ENCODE assay signal across 14 cellular contexts in the genomic region with DNA sequence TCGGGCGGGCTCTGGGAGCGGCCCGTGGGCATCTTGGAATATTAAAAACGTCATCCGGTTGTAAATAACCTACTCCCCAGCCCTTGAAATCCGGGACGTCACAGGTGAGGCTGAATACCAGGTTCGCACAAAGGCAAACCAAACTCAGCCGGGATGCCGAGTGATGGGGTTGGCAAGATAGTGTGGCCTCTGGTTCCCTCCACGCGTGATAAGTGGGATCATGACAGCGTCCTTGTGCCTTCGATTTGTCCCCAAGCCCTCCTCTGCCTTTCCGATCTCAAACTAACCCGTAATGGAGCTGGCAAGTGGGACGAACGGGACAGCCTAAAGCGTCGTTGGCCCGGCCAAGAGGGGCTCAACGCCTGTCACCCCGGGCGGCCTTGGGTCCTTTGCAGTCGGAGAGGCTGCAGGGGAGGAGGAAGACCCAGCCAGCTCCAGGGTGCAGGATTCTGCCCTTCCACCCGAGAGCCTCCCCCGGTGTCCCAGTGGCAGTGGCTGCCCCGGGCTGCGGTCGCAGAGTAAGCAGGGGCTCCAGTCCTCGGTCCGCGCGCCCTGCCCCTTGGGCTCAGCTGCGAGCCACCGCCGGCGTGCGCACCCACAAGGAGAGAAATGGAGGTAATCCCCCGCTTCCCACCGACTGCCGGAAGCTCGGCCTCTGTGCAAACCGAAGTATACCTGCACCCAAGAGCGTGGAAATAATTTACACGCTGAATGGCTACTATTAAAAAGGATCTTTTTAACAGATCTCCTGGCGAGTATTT. TPM values are rescaled to one million over a fixed set of nuclear protein-coding genes. Genes with fewer than 3 reads are reported as not detected.
A peak's percentile ranks its signal among the peaks of the same experiment; 100 is the strongest.
DNase-seq lines count a peak whose midpoint lies in the region; ATAC-seq, FAIRE-seq and TF ChIP-seq lines count a peak whose summit lies in the region.
"Had no signal": no experiment of that assay in that cellular context is flagged by ENCODE, and none has a peak within 500 bp of the region (broad histone marks: within the 10 kb centered on the region; RNA-seq: fewer than 3 reads in every experiment).

No MANE protein-coding gene starts in this region.

- POLR2A ChIA-PET in naive thymus-derived CD8-positive, alpha-beta T cell (lab: Charles Lee) = no interaction called here

- no peaks in the 10 kb centered on the region for H3K9me3 Mint-ChIP-seq in activated naive CD8-positive, alpha-beta T cell (ENCODE audit: low read depth)
- peaks cover 10% of the 10 kb centered on the region for H3K9me3 Mint-ChIP-seq in activated naive CD8-positive, alpha-beta T cell treated with anti-CD3 and anti-CD28 coated beads for 36 hours
- no peaks in the 10 kb centered on the region for H3K9me3 Mint-ChIP-seq in activated T-helper 1 cell treated with anti-CD3 and anti-CD28 coated beads, Interleukin-12 subunit alpha, Interleukin-12 subunit beta, Interleukin-2, Interleukin-4 antibody, amounts not matched to agents 30 ng/mL and 10 ng/mL and 1 ng/mL, durations not matched to agents 14 hours and 24 hours and 36 hours
- H3K9me3 Mint-ChIP-seq in Calu3 (ENCODE audit: low read depth, unreplicated experiment) = no peaks in the 10 kb centered on the region
- H3K9me3 Mint-ChIP-seq in naive thymus-derived CD8-positive, alpha-beta T cell = peaks cover 0 to 25% (median 4%) of the 10 kb centered on the region in 9 donors
- H3K9me3 Mint-ChIP-seq: activated B cell treated with CpG ODN at 0.5 μM for 24 hours had no signal

- H3K9me3 ChIP-seq in aorta (ENCODE audit: control insufficient read depth, low read length) = no peaks in the 10 kb centered on the region
- H3K9me3 ChIP-seq: thyroid gland had no signal

- ATAC-seq in aorta (ENCODE audit: low FRiP score) = peak; percentile 36
- no peak for ATAC-seq in naive thymus-derived CD8-positive, alpha-beta T cell

- intact Hi-C loops in activated T-helper 1 cell treated with anti-CD3 and anti-CD28 coated beads, Interleukin-12 subunit alpha, Interleukin-12 subunit beta, Interleukin-2, Interleukin-4 antibody, amounts not matched to agents 30 ng/mL and 10 ng/mL and 1 ng/mL, durations not matched to agents 14 hours and 24 hours and 36 hours (cut with micrococcal nuclease) = no loop called here
- intact Hi-C loops in aorta (cut with DNase I) (no loop called here), Calu3 (cut with micrococcal nuclease; ENCODE audit: unreplicated experiment) (no loop called here)

- no peak overlapping the region for H3K27ac ChIP-seq in aorta (ENCODE audit: low read depth in 1 of 2, low read length in 2 of 2)
- H3K27ac ChIP-seq: thyroid gland had no signal

- H3K4me3 ChIP-seq in aorta (ENCODE audit: low read length in 2 of 2) = no peak overlapping the region
- H3K4me3 ChIP-seq: thyroid gland had no signal

- peaks cover 13% of the 10 kb centered on the region for H3K4me1 Mint-ChIP-seq in activated naive CD8-positive, alpha-beta T cell (ENCODE audit: low read depth)
- H3K4me1 Mint-ChIP-seq in activated naive CD8-positive, alpha-beta T cell treated with anti-CD3 and anti-CD28 coated beads for 36 hours = peaks cover 10% of the 10 kb centered on the region
- no peaks in the 10 kb centered on the region for H3K4me1 Mint-ChIP-seq in activated T-helper 1 cell treated with anti-CD3 and anti-CD28 coated beads, Interleukin-12 subunit alpha, Interleukin-12 subunit beta, Interleukin-2, Interleukin-4 antibody, amounts not matched to agents 30 ng/mL and 10 ng/mL and 1 ng/mL, durations not matched to agents 14 hours and 24 hours and 36 hours (ENCODE audit: low read depth)
- H3K4me1 Mint-ChIP-seq in Calu3 (ENCODE audit: low read depth, unreplicated experiment) = peaks cover 15% of the 10 kb centered on the region
- peaks cover 3 to 17% (median 4%) of the 10 kb centered on the region in 4 donors for H3K4me1 Mint-ChIP-seq in naive thymus-derived CD8-positive, alpha-beta T cell

- H3K36me3 Mint-ChIP-seq in activated naive CD8-positive, alpha-beta T cell = no peaks in the 10 kb centered on the region
- H3K36me3 Mint-ChIP-seq in activated naive CD8-positive, alpha-beta T cell treated with anti-CD3 and anti-CD28 coated beads for 36 hours = peaks cover 2% of the 10 kb centered on the region
- H3K36me3 Mint-ChIP-seq in activated T-helper 1 cell treated with anti-CD3 and anti-CD28 coated beads, Interleukin-12 subunit alpha, Interleukin-12 subunit beta, Interleukin-2, Interleukin-4 antibody, amounts not matched to agents 30 ng/mL and 10 ng/mL and 1 ng/mL, durations not matched to agents 14 hours and 24 hours and 36 hours (ENCODE audit: low read depth) = peaks cover 3% of the 10 kb centered on the region
- peaks cover 3% of the 10 kb centered on the region for H3K36me3 Mint-ChIP-seq in Calu3 (ENCODE audit: insufficient read depth, unreplicated experiment)
- peaks cover 0 to 18% (median 7%) of the 10 kb centered on the region in 3 donors for H3K36me3 Mint-ChIP-seq in naive thymus-derived CD8-positive, alpha-beta T cell

- BruUV-seq in Calu3 (replicated peaks; lab: Mats Ljungman, UMichigan) = no TSS peak

- peak overlapping the region; percentile 8 for H3K4me3 Mint-ChIP-seq in activated naive CD8-positive, alpha-beta T cell
- H3K4me3 Mint-ChIP-seq in activated naive CD8-positive, alpha-beta T cell treated with anti-CD3 and anti-CD28 coated beads for 36 hours = no peak overlapping the region
- no peak overlapping the region for H3K4me3 Mint-ChIP-seq in activated T-helper 1 cell treated with anti-CD3 and anti-CD28 coated beads, Interleukin-12 subunit alpha, Interleukin-12 subunit beta, Interleukin-2, Interleukin-4 antibody, amounts not matched to agents 30 ng/mL and 10 ng/mL and 1 ng/mL, durations not matched to agents 14 hours and 24 hours and 36 hours
- H3K4me3 Mint-ChIP-seq in Calu3 (ENCODE audit: low read depth, unreplicated experiment) = no peak overlapping the region
- H3K4me3 Mint-ChIP-seq in naive thymus-derived CD8-positive, alpha-beta T cell = peak overlapping the region in 1 of 10 donors; percentile 19
- H3K4me3 Mint-ChIP-seq: activated B cell treated with CpG ODN at 0.5 μM for 24 hours had no signal

- DNase-seq in activated naive CD8-positive, alpha-beta T cell treated with anti-CD3 and anti-CD28 coated beads for 36 hours = no peak
- DNase-seq in activated T-helper 1 cell treated with anti-CD3 and anti-CD28 coated beads, Interleukin-12 subunit alpha, Interleukin-12 subunit beta, Interleukin-2, Interleukin-4 antibody, amounts not matched to agents 30 ng/mL and 10 ng/mL and 1 ng/mL, durations not matched to agents 14 hours and 24 hours and 36 hours (ENCODE audit: low spot score) = no peak
- DNase-seq in islet precursor cell = peak; percentile 52
- no peak for DNase-seq in aorta
- no peak for DNase-seq in Calu3
- DNase-seq in GM19239 (ENCODE audit: insufficient read length, low spot score) = no peak
- no peak for DNase-seq in naive thymus-derived CD8-positive, alpha-beta T cell
- DNase-seq: activated B cell treated with CpG ODN at 0.5 μM for 24 hours, thyroid gland had no signal

- H3K4me1 ChIP-seq in aorta (ENCODE audit: control insufficient read depth in 1 of 2, insufficient read depth in 2 of 2, low read length in 2 of 2) = no peaks in the 10 kb centered on the region

- WGBS in aorta, 2 donors = 8 to 10% methylated on average over 44 to 48 of the region's 48 CpGs

- H3K27me3 ChIP-seq in aorta (ENCODE audit: control insufficient read depth in 1 of 2, insufficient read depth in 2 of 2, low read length in 1 of 2) = peaks cover 0 to 3% of the 10 kb centered on the region in 2 donors

- no peak for TF ChIP-seq CTCF in Calu3 (IDR thresholded peaks at IDR 0.05; ENCODE audit: unreplicated experiment)

- H3K36me3 ChIP-seq in aorta (ENCODE audit: control insufficient read depth in 1 of 2, insufficient read depth in 2 of 2, low read length in 1 of 2) = no peaks in the 10 kb centered on the region
- H3K36me3 ChIP-seq: thyroid gland had no signal

- H3K27ac Mint-ChIP-seq in activated naive CD8-positive, alpha-beta T cell = no peak overlapping the region
- no peak overlapping the region for H3K27ac Mint-ChIP-seq in activated naive CD8-positive, alpha-beta T cell treated with anti-CD3 and anti-CD28 coated beads for 36 hours
- H3K27ac Mint-ChIP-seq in activated T-helper 1 cell treated with anti-CD3 and anti-CD28 coated beads, Interleukin-12 subunit alpha, Interleukin-12 subunit beta, Interleukin-2, Interleukin-4 antibody, amounts not matched to agents 30 ng/mL and 10 ng/mL and 1 ng/mL, durations not matched to agents 14 hours and 24 hours and 36 hours = peak overlapping the region; percentile 21
- H3K27ac Mint-ChIP-seq in Calu3 (ENCODE audit: unreplicated experiment) = no peak overlapping the region
- no peak overlapping the region for H3K27ac Mint-ChIP-seq in naive thymus-derived CD8-positive, alpha-beta T cell
- H3K27ac Mint-ChIP-seq: activated B cell treated with CpG ODN at 0.5 μM for 24 hours had no signal

- peaks cover 76% of the 10 kb centered on the region for H3K27me3 Mint-ChIP-seq in activated naive CD8-positive, alpha-beta T cell
- peaks cover 98% of the 10 kb centered on the region for H3K27me3 Mint-ChIP-seq in activated naive CD8-positive, alpha-beta T cell treated with anti-CD3 and anti-CD28 coated beads for 36 hours
- H3K27me3 Mint-ChIP-seq in activated T-helper 1 cell treated with anti-CD3 and anti-CD28 coated beads, Interleukin-12 subunit alpha, Interleukin-12 subunit beta, Interleukin-2, Interleukin-4 antibody, amounts not matched to agents 30 ng/mL and 10 ng/mL and 1 ng/mL, durations not matched to agents 14 hours and 24 hours and 36 hours (ENCODE audit: insufficient read depth) = peaks cover 84% of the 10 kb centered on the region
- peaks cover 78% of the 10 kb centered on the region for H3K27me3 Mint-ChIP-seq in Calu3 (ENCODE audit: unreplicated experiment)
- H3K27me3 Mint-ChIP-seq in naive thymus-derived CD8-positive, alpha-beta T cell = peaks cover 61 to 100% (median 85%) of the 10 kb centered on the region in 5 donors

- FAIRE-seq in GM19239 (lab: Jason Lieb, UNC) = no peak
- FAIRE-seq: endometrium had no signal

- CTCF ChIA-PET in Calu3 (lab: Charles Lee) = no interaction called here

RNA-seq across cellular contexts. Expression of gene PAX3, which starts 13.4 kb away (rescaled TPM):
- total RNA-seq in activated naive CD8-positive, alpha-beta T cell treated with anti-CD3 and anti-CD28 coated beads for 36 hours = not detected
- total RNA-seq in activated T-helper 1 cell treated with anti-CD3 and anti-CD28 coated beads, Interleukin-12 subunit alpha, Interleukin-12 subunit beta, Interleukin-2, Interleukin-4 antibody, amounts not matched to agents 30 ng/mL and 10 ng/mL and 1 ng/mL, durations not matched to agents 14 hours and 24 hours and 36 hours = not detected in 2 replicates
- total RNA-seq in aorta (under 1 TPM in 1 of 2 donors, not detected in 1; 0.60 TPM), Calu3 (2022) (not detected in 2 replicates)
- polyA plus RNA-seq in aorta = not detected
- total RNA-seq in naive thymus-derived CD8-positive, alpha-beta T cell = not detected
- not detected for polyA plus RNA-seq in naive thymus-derived CD8-positive, alpha-beta T cell
- total RNA-seq: activated B cell treated with CpG ODN at 0.5 μM for 24 hours, HT1080, mucosa of gallbladder, progenitor cell of endocrine pancreas, thyroid gland had no signal
